ENCODE assay signal across 8 cellular contexts in genomic region chr9:22446589-22446949, GRCh38. TPM values are rescaled to one million over a fixed set of nuclear protein-coding genes. Genes with fewer than 3 reads are reported as not detected.
A peak's percentile ranks its signal among the peaks of the same experiment; 100 is the strongest.
DNase-seq lines count a peak whose midpoint lies in the region; ATAC-seq, FAIRE-seq and TF ChIP-seq lines count a peak whose summit lies in the region.

A gene with protein sequence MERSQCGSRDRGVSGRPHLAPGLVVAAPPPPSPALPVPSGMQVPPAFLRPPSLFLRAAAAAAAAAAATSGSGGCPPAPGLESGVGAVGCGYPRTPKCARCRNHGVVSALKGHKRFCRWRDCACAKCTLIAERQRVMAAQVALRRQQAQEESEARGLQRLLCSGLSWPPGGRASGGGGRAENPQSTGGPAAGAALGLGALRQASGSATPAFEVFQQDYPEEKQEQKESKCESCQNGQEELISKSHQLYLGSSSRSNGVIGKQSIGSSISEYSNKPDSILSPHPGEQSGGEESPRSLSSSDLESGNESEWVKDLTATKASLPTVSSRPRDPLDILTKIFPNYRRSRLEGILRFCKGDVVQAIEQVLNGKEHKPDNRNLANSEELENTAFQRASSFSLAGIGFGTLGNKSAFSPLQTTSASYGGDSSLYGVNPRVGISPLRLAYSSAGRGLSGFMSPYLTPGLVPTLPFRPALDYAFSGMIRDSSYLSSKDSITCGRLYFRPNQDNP (plus strand): TSS chr9:22446824. CDS start chr9:22447066, 242 bp downstream.

- CTCF ChIA-PET in activated CD4-positive, alpha-beta memory T cell treated with anti-CD3 and anti-CD28 coated beads for 36 hours (lab: Charles Lee) = interaction anchor here (0.6 kb wide), 1 partner anchor 139 kb away, joined by 3 read pairs; no protein-coding TSS in a partner anchor

- H3K4me3 Mint-ChIP-seq in activated CD4-positive, alpha-beta memory T cell treated with anti-CD3 and anti-CD28 coated beads for 36 hours = peak within 1 kb of the TSS; percentile 50
- H3K4me3 Mint-ChIP-seq in naive B cell = peak within 1 kb of the TSS; percentile 59 to 82 (median 74)

- FAIRE-seq in urothelium cell line (lab: Jason Lieb, UNC) = no peak

- H3K9me3 Mint-ChIP-seq in activated CD4-positive, alpha-beta memory T cell treated with anti-CD3 and anti-CD28 coated beads for 36 hours = no peaks in the 10 kb centered on the region
- peaks cover 0 to 3% (median 1%) of the 10 kb centered on the region in 7 donors for H3K9me3 Mint-ChIP-seq in naive B cell

- H3K27ac Mint-ChIP-seq in activated CD4-positive, alpha-beta memory T cell treated with anti-CD3 and anti-CD28 coated beads for 36 hours = no peak within 1 kb of the TSS
- H3K27ac Mint-ChIP-seq in naive B cell = no peak within 1 kb of the TSS

- POLR2A ChIA-PET in activated CD4-positive, alpha-beta memory T cell treated with anti-CD3 and anti-CD28 coated beads for 36 hours (lab: Charles Lee) = no interaction called here

- intact Hi-C loops in activated CD4-positive, alpha-beta memory T cell treated with anti-CD3 and anti-CD28 coated beads for 36 hours (cut with micrococcal nuclease) = no loop called here

- DNase-seq in AG20443 (ENCODE audit: low spot score) = peak; percentile 90
- DNase-seq in KBM-7 = peak; percentile 86
- DNase-seq in activated CD4-positive, alpha-beta memory T cell treated with anti-CD3 and anti-CD28 coated beads for 36 hours = no peak
- peak; percentile 35 to 53 for DNase-seq in foreskin fibroblast
- peak; percentile 5 for DNase-seq in naive B cell
- peak; percentile 86 for DNase-seq in urothelium cell line (ENCODE audit: low spot score)
- no peak for DNase-seq in stimulated activated naive CD4-positive, alpha-beta T cell treated with Interleukin-2 at 50 U/mL for 16 hours (lab: John Stamatoyannopoulos, UW)

- H3K27me3 Mint-ChIP-seq in activated CD4-positive, alpha-beta memory T cell treated with anti-CD3 and anti-CD28 coated beads for 36 hours = peaks cover 35% of the 10 kb centered on the region
- peaks cover 42 to 49% (median 44%) of the 10 kb centered on the region in 3 donors for H3K27me3 Mint-ChIP-seq in naive B cell

- H3K4me1 Mint-ChIP-seq in activated CD4-positive, alpha-beta memory T cell treated with anti-CD3 and anti-CD28 coated beads for 36 hours (ENCODE audit: low read depth) = peaks cover 10% of the 10 kb centered on the region
- peaks cover 7 to 12% (median 10%) of the 10 kb centered on the region in 3 donors for H3K4me1 Mint-ChIP-seq in naive B cell

- peak within 1 kb of the TSS; percentile 51 to 56 for H3K4me3 ChIP-seq in foreskin fibroblast (ENCODE audit: low read depth in 1 of 2, low read length in 2 of 2)

- H3K36me3 Mint-ChIP-seq in activated CD4-positive, alpha-beta memory T cell treated with anti-CD3 and anti-CD28 coated beads for 36 hours = no peaks in the 10 kb centered on the region
- H3K36me3 Mint-ChIP-seq in naive B cell = no peaks in the 10 kb centered on the region

- ATAC-seq in GM19043 (IDR thresholded peaks at IDR 0.05; ENCODE audit: low read depth, unreplicated experiment) (peak; percentile 11), naive B cell (ENCODE audit: low read depth in 2 of 2) (peak; percentile 29 to 40)

- TF ChIP-seq CTCF in foreskin fibroblast (IDR thresholded peaks at IDR 0.05; ENCODE audit: low read depth, low read length) = no peak

- in situ Hi-C loops in KBM-7 (cut with MboI; ENCODE audit: low pct_unique_long_range_greater_than_20kb, low sequenced_read_pairs) = loop anchor here (10.0 kb wide), 1 partner anchor 142 kb away; no protein-coding TSS in a partner anchor

RNA-seq across cellular contexts. Expression of the gene that starts here (rescaled TPM):
- total RNA-seq in activated CD4-positive, alpha-beta memory T cell treated with anti-CD3 and anti-CD28 coated beads for 36 hours = not detected
- not detected for polyA plus RNA-seq in naive B cell (ENCODE audit: low read depth in 6 of 6)

Comparison
In these comparisons a context has a peak if more than half of its experiments do, and no peak if none do; other contexts are left out.
1. Peak in DNase-seq and ATAC-seq in naive B cell; RNA of the gene not detected or under 1 TPM.
2. DNase-seq: peak in AG20443 (single experiment), KBM-7 (single experiment), foreskin fibroblast (2 of 2) and urothelium cell line (single experiment); none in activated CD4-positive, alpha-beta memory T cell treated with anti-CD3 and anti-CD28 coated beads for 36 hours (single experiment) and stimulated activated naive CD4-positive, alpha-beta T cell treated with Interleukin-2 at 50 U/mL for 16 hours (single experiment).